ENCODE assay signal across 26 cellular contexts in the genomic region with DNA sequence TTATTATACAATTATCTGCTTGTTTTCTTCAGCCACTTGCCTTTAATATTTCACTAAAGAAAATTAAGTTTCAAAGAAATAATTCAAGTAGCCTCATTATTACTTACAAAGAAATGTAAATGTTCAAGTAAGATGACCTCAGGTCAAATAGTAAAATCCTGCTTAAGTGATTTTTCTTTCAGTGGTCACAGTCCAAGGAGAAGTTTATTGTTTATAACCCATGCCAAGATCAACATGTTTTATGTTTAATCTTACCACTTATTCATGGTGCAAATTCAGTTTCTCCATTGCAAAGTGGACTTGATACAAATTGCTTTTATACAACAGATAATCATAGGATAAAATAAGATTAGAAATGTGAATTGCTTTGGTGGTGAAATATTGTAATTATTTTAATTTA.
"Had no signal": no experiment of that assay in that cellular context is flagged by ENCODE, and none has a peak within 500 bp of the region (broad histone marks: within the 10 kb centered on the region; RNA-seq: fewer than 3 reads in every experiment).

No MANE protein-coding gene starts in this region.

- DNase-seq: activated CD4-positive, alpha-beta memory T cell treated with anti-CD3 and anti-CD28 coated beads, Interleukin-2, amount 10 ng/mL, durations not matched to agents 7 days and 5 days; activated CD4-positive, alpha-beta T cell treated with anti-CD3 and anti-CD28 coated beads for 1 hour; activated CD4-positive, alpha-beta T cell treated with anti-CD3 and anti-CD28 coated beads for 4 hours; activated CD4-positive, alpha-beta T cell treated with anti-CD3 and anti-CD28 coated beads, Interleukin-2, amount 10 ng/mL, durations not matched to agents 7 days and 5 days; activated CD4-positive, alpha-beta T cell treated with anti-CD3 and anti-CD28 coated beads, Interleukin-2, amount 50 U/mL, for 4 hours; activated CD8-positive, alpha-beta memory T cell treated with anti-CD3 and anti-CD28 coated beads, Interleukin-2, amount 50 U/mL, for 48 hours; activated gamma-delta T cell; activated naive CD4-positive, alpha-beta T cell; activated naive CD4-positive, alpha-beta T cell treated with anti-CD3 and anti-CD28 coated beads, Interleukin-2, amount 10 ng/mL, durations not matched to agents 7 days and 5 days; activated naive CD8-positive, alpha-beta T cell treated with anti-CD3 and anti-CD28 coated beads, Interleukin-2, amount 10 ng/mL, durations not matched to agents 7 days and 5 days; activated T-cell treated with anti-CD3 and anti-CD28 coated beads for 4 hours; activated T-cell treated with anti-CD3 and anti-CD28 coated beads, Interleukin-2, amount 50 U/mL, for 24 hours; activated T-cell treated with anti-CD3 and anti-CD28 coated beads, Interleukin-2, amount 50 U/mL, for 72 hours; anterior cingulate cortex; body of pancreas; caudate nucleus; colonic mucosa; dorsolateral prefrontal cortex; effector memory CD4-positive, alpha-beta T cell; esophagus squamous epithelium; foreskin melanocyte; heart right ventricle; T-helper 2 cell had no signal

- H3K27me3 ChIP-seq: body of pancreas, colonic mucosa, esophagus squamous epithelium, gastroesophageal sphincter, heart right ventricle had no signal

- H3K27ac ChIP-seq: body of pancreas, colonic mucosa, dorsolateral prefrontal cortex, epithelial cell of prostate, esophagus squamous epithelium, gastroesophageal sphincter, heart right ventricle, VCaP had no signal

- H3K4me1 ChIP-seq: body of pancreas, colonic mucosa, esophagus squamous epithelium, gastroesophageal sphincter, heart right ventricle had no signal

- H3K36me3 ChIP-seq: colonic mucosa, esophagus squamous epithelium, gastroesophageal sphincter, heart right ventricle had no signal

- H3K9me3 ChIP-seq: body of pancreas, colonic mucosa, esophagus squamous epithelium had no signal

- H3K4me3 ChIP-seq: body of pancreas, colonic mucosa, dorsolateral prefrontal cortex, esophagus squamous epithelium, gastroesophageal sphincter, heart right ventricle had no signal
